In genomic region chr6:149041953-149042352, GRCh38 we compare ENCODE assay signal across 33 cellular contexts.
"Had no signal": no experiment of that assay in that cellular context is flagged by ENCODE, and none has a peak within 500 bp of the region (broad histone marks: within the 10 kb centered on the region; RNA-seq: fewer than 3 reads in every experiment).

No MANE protein-coding gene starts in this region.

- FAIRE-seq: RCC 7860 had no signal

- H3K9ac ChIP-seq: SK-N-SH had no signal

- H3K36me3 ChIP-seq: MG63, SJSA1 had no signal

- DNase-seq: Kasumi-1, KG1, MG63, NCI-H1048, NCI-H1092 treated with DMSO at 0.1 percent for 48 hours, NCI-H1105 treated with DMSO at 0.1 percent for 48 hours, NCI-H1417, NCI-H1436, NCI-H146, NCI-H1694, NCI-H187, NCI-H1930, NCI-H2029 treated with DMSO at 0.1 percent for 48 hours, NCI-H2081 treated with DMSO at 0.1 percent for 48 hours, NCI-H2107, NCI-H2171, NCI-H226, NCI-H446 treated with DMSO at 0.1 percent for 48 hours, NCI-H510A, NCI-H524, NCI-H526, NCI-H69, NCI-H748 treated with DMSO at 0.1 percent for 48 hours, NCI-H82, PC-9, SHP77, SK-N-SH, SW 1271 had no signal

- H3K27ac ChIP-seq: PC-9, RWPE1, SJSA1 had no signal

- ATAC-seq: Panc1, Right ventricle myocardium inferior had no signal

- H3K4me3 ChIP-seq: MG63, PC-9, SJSA1 had no signal

- H3K4me2 ChIP-seq: PC-9, SK-N-SH had no signal

- H3K27me3 ChIP-seq: MG63, SJSA1 had no signal

- H2AFZ ChIP-seq: PC-9 had no signal

- H3K9me3 ChIP-seq: MG63, SJSA1, SK-N-SH had no signal
